ENCODE assay signal across 10 cellular contexts in genomic region chr2:70046534-70046933, GRCh38. TPM values are rescaled to one million over a fixed set of nuclear protein-coding genes. Genes with fewer than 3 reads are reported as not detected.
DNase-seq lines count a peak whose midpoint lies in the region; ATAC-seq and TF ChIP-seq lines count a peak whose summit lies in the region.
"Had no signal": no experiment of that assay in that cellular context is flagged by ENCODE, and none has a peak within 500 bp of the region (broad histone marks: within the 10 kb centered on the region; RNA-seq: fewer than 3 reads in every experiment).

No MANE protein-coding gene starts in this region.

- DNase-seq in activated CD4-positive, alpha-beta T cell treated with anti-CD3 and anti-CD28 coated beads, Interleukin-2, amount 10 ng/mL, durations not matched to agents 7 days and 5 days, result no peak
- no peak for DNase-seq in activated CD4-positive, alpha-beta T cell treated with anti-CD3 and anti-CD28 coated beads, Interleukin-2, amount 50 U/mL, for 48 hours
- no peak for DNase-seq in activated CD8-positive, alpha-beta T cell treated with anti-CD3 and anti-CD28 coated beads, Interleukin-2, amount 10 ng/mL, durations not matched to agents 7 days and 5 days
- DNase-seq in erythroblast (lab: John Stamatoyannopoulos, UW) (no peak), DMS79 (lab: John Stamatoyannopoulos, UW) (no peak), RPMI8226 (no peak)
- DNase-seq: anterior cingulate cortex had no signal

- CTCF ChIA-PET in activated CD4-positive, alpha-beta T cell treated with anti-CD3 and anti-CD28 coated beads, Interleukin-2, amount 10 ng/mL, durations not matched to agents 7 days and 5 days (lab: Charles Lee), result interaction anchor here (1.0 to 1.7 kb wide), 3 partner anchors 17 to 39 kb away, joined by 3 to 8 read pairs (median 3); no protein-coding TSS in a partner anchor
- CTCF ChIA-PET in activated CD8-positive, alpha-beta T cell treated with anti-CD3 and anti-CD28 coated beads, Interleukin-2, amount 10 ng/mL, durations not matched to agents 7 days and 5 days (lab: Charles Lee), result interaction anchor here (1.2 to 2.3 kb wide), 2 partner anchors 21 to 25 kb away, joined by 3 to 7 read pairs; no protein-coding TSS in a partner anchor

- H3K36me3 Mint-ChIP-seq in activated CD4-positive, alpha-beta T cell treated with anti-CD3 and anti-CD28 coated beads, Interleukin-2, amount 10 ng/mL, durations not matched to agents 7 days and 5 days (ENCODE audit: low read depth), result peaks cover 59% of the 10 kb centered on the region
- peaks cover 58% of the 10 kb centered on the region for H3K36me3 Mint-ChIP-seq in activated CD8-positive, alpha-beta T cell treated with anti-CD3 and anti-CD28 coated beads, Interleukin-2, amount 10 ng/mL, durations not matched to agents 7 days and 5 days (ENCODE audit: low read depth)

- no peaks in the 10 kb centered on the region for H3K27me3 Mint-ChIP-seq in activated CD4-positive, alpha-beta T cell treated with anti-CD3 and anti-CD28 coated beads, Interleukin-2, amount 10 ng/mL, durations not matched to agents 7 days and 5 days
- no peaks in the 10 kb centered on the region for H3K27me3 Mint-ChIP-seq in activated CD8-positive, alpha-beta T cell treated with anti-CD3 and anti-CD28 coated beads, Interleukin-2, amount 10 ng/mL, durations not matched to agents 7 days and 5 days (ENCODE audit: low read depth)

- peak overlapping the region; percentile 57 for H3K27ac Mint-ChIP-seq in activated CD4-positive, alpha-beta T cell treated with anti-CD3 and anti-CD28 coated beads, Interleukin-2, amount 10 ng/mL, durations not matched to agents 7 days and 5 days
- H3K27ac Mint-ChIP-seq in activated CD8-positive, alpha-beta T cell treated with anti-CD3 and anti-CD28 coated beads, Interleukin-2, amount 10 ng/mL, durations not matched to agents 7 days and 5 days, result peak overlapping the region; percentile 84

- peaks cover 46% of the 10 kb centered on the region for H3K36me3 ChIP-seq in iPS-20b (ENCODE audit: insufficient read depth, low read depth, low read length)
- peaks cover 22 to 38% (median 37%) of the 10 kb centered on the region in 5 donors for H3K36me3 ChIP-seq in subcutaneous abdominal adipose tissue (ENCODE audit: control insufficient read depth in 5 of 5, insufficient read depth in 5 of 5, low read length in 5 of 5)

- 0 out of 2 replicates have a peak overlapping the region, but pooled peaks have one; percentile 22 for H3K9ac ChIP-seq in iPS-20b (ENCODE audit: low read depth, low read length)
- no peak overlapping the region for H3K9ac ChIP-seq in subcutaneous abdominal adipose tissue (ENCODE audit: low read length in 5 of 5)

- peaks cover 59% of the 10 kb centered on the region for H3K4me1 Mint-ChIP-seq in activated CD4-positive, alpha-beta T cell treated with anti-CD3 and anti-CD28 coated beads, Interleukin-2, amount 10 ng/mL, durations not matched to agents 7 days and 5 days
- H3K4me1 Mint-ChIP-seq in activated CD8-positive, alpha-beta T cell treated with anti-CD3 and anti-CD28 coated beads, Interleukin-2, amount 10 ng/mL, durations not matched to agents 7 days and 5 days (ENCODE audit: low read depth), result peaks cover 58% of the 10 kb centered on the region

- no peak for TF ChIP-seq POLR2A in erythroblast (IDR thresholded peaks at IDR 0.05; ENCODE audit: low read length)

- H3K9me3 Mint-ChIP-seq in activated CD4-positive, alpha-beta T cell treated with anti-CD3 and anti-CD28 coated beads, Interleukin-2, amount 10 ng/mL, durations not matched to agents 7 days and 5 days, result peaks cover 1% of the 10 kb centered on the region
- H3K9me3 Mint-ChIP-seq in activated CD8-positive, alpha-beta T cell treated with anti-CD3 and anti-CD28 coated beads, Interleukin-2, amount 10 ng/mL, durations not matched to agents 7 days and 5 days (ENCODE audit: insufficient read depth), result no peaks in the 10 kb centered on the region

- no peaks in the 10 kb centered on the region for H3K9me3 ChIP-seq in iPS-20b (ENCODE audit: insufficient read depth, low read depth, low read length)
- H3K9me3 ChIP-seq in subcutaneous abdominal adipose tissue (ENCODE audit: control insufficient read depth in 5 of 5, low read length in 5 of 5), result no peaks in the 10 kb centered on the region

- H3K4me1 ChIP-seq in iPS-20b (ENCODE audit: insufficient read depth, low read length) (no peaks in the 10 kb centered on the region), subcutaneous abdominal adipose tissue (ENCODE audit: control insufficient read depth in 5 of 5, insufficient read depth in 5 of 5, low read length in 5 of 5) (peaks cover 0 to 24% (median 11%) of the 10 kb centered on the region in 5 donors)

- H3K4me3 ChIP-seq in iPS-20b (ENCODE audit: low read length), result no peak overlapping the region
- H3K4me3 ChIP-seq in subcutaneous abdominal adipose tissue (ENCODE audit: low read depth in 1 of 5, low read length in 5 of 5), result no peak overlapping the region
- H3K4me3 ChIP-seq: lung had no signal

- POLR2A ChIA-PET in activated CD4-positive, alpha-beta T cell treated with anti-CD3 and anti-CD28 coated beads, Interleukin-2, amount 10 ng/mL, durations not matched to agents 7 days and 5 days (lab: Charles Lee), result no interaction called here
- POLR2A ChIA-PET in activated CD8-positive, alpha-beta T cell treated with anti-CD3 and anti-CD28 coated beads, Interleukin-2, amount 10 ng/mL, durations not matched to agents 7 days and 5 days (lab: Charles Lee), result interaction anchor here (1.5 kb wide), 1 partner anchor 23 kb away, joined by 4 read pairs; no protein-coding TSS in a partner anchor

- no peak overlapping the region for H3K4me3 Mint-ChIP-seq in activated CD4-positive, alpha-beta T cell treated with anti-CD3 and anti-CD28 coated beads, Interleukin-2, amount 10 ng/mL, durations not matched to agents 7 days and 5 days
- H3K4me3 Mint-ChIP-seq in activated CD8-positive, alpha-beta T cell treated with anti-CD3 and anti-CD28 coated beads, Interleukin-2, amount 10 ng/mL, durations not matched to agents 7 days and 5 days, result no peak overlapping the region

- H3K27ac ChIP-seq in iPS-20b (ENCODE audit: low read length) (no peak overlapping the region), subcutaneous abdominal adipose tissue (ENCODE audit: low read depth, low read length) (peak overlapping the region; percentile 54)

- ATAC-seq in activated CD8-positive, alpha-beta T cell treated with anti-CD3 and anti-CD28 coated beads, Interleukin-2, amount 10 ng/mL, durations not matched to agents 7 days and 5 days, result no peak

- H3K27me3 ChIP-seq in iPS-20b (ENCODE audit: insufficient read depth, low read length) (no peaks in the 10 kb centered on the region), subcutaneous abdominal adipose tissue (ENCODE audit: control insufficient read depth in 5 of 5, insufficient read depth in 4 of 5, low read length in 5 of 5) (no peaks in the 10 kb centered on the region)

RNA-seq across cellular contexts. Expression of gene PCBP1, which starts 40.7 kb away (rescaled TPM):
- 100 to 1,000 TPM; 527 to 544 TPM for total RNA-seq in activated CD4-positive, alpha-beta T cell treated with anti-CD3 and anti-CD28 coated beads, Interleukin-2, amount 10 ng/mL, durations not matched to agents 7 days and 5 days
- 100 to 1,000 TPM; 516 to 518 TPM for total RNA-seq in activated CD8-positive, alpha-beta T cell treated with anti-CD3 and anti-CD28 coated beads, Interleukin-2, amount 10 ng/mL, durations not matched to agents 7 days and 5 days
